In the genomic region with DNA sequence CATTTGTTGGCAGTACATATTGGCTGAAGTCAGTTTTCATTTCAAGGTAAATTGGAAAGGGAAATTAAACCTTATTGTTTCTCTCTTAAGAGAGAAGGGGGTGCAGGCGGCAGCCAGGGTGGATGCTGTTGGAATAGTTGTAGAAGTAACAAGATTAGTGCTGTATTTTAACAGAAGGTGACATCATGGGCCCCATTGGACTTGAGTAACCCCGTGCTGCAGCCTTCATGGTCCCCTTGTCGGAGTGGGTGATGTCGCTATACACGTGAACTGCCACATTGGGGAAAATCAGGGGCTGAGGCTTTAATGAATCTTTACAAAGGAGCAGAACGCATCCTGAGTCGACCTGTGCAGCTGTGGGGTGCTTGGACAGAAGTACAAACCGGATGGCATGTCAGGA, we compare ENCODE assay signal across 13 cellular contexts. TPM values are rescaled to one million over a fixed set of nuclear protein-coding genes. Genes with fewer than 3 reads are reported as not detected.
DNase-seq lines count a peak whose midpoint lies in the region; ATAC-seq, FAIRE-seq and TF ChIP-seq lines count a peak whose summit lies in the region.
"Had no signal": no experiment of that assay in that cellular context is flagged by ENCODE, and none has a peak within 500 bp of the region (broad histone marks: within the 10 kb centered on the region; RNA-seq: fewer than 3 reads in every experiment).

No MANE protein-coding gene starts in this region.

- no peaks in the 10 kb centered on the region for H3K27me3 Mint-ChIP-seq in T-helper 2 cell treated with Interferon-gamma antibody and Interleukin-4, amounts not matched to agents 5 μg/mL and 100 μg/mL, for 36 hours (ENCODE audit: low read depth)
- H3K27me3 Mint-ChIP-seq in activated naive CD8-positive, alpha-beta T cell: no peaks in the 10 kb centered on the region
- H3K27me3 Mint-ChIP-seq in natural killer cell treated with Interleukin-12 subunit alpha and Interleukin-12 subunit beta and Interleukin-15 and Interleukin-18, amount 100 ng/mL, for 72 hours: no peaks in the 10 kb centered on the region

- H3K36me3 Mint-ChIP-seq in T-helper 2 cell treated with Interferon-gamma antibody and Interleukin-4, amounts not matched to agents 5 μg/mL and 100 μg/mL, for 36 hours (ENCODE audit: low read depth): peaks cover 13% of the 10 kb centered on the region
- H3K36me3 Mint-ChIP-seq in activated naive CD8-positive, alpha-beta T cell: peaks cover 2% of the 10 kb centered on the region
- H3K36me3 Mint-ChIP-seq in natural killer cell treated with Interleukin-12 subunit alpha and Interleukin-12 subunit beta and Interleukin-15 and Interleukin-18, amount 100 ng/mL, for 72 hours: peaks cover 21% of the 10 kb centered on the region

- FAIRE-seq in GM12891 (lab: Jason Lieb, UNC): peak; percentile 5

- DNase-seq in T-helper 2 cell treated with Interferon-gamma antibody and Interleukin-4, amounts not matched to agents 5 μg/mL and 100 μg/mL, for 36 hours (ENCODE audit: low spot score): no peak
- DNase-seq in T-helper 2 cell (no peak), GM12891 (ENCODE audit: insufficient read length, low spot score) (no peak), NCI-H2171 treated with DMSO at 0.1 percent for 48 hours (lab: John Stamatoyannopoulos, UW) (no peak), retina (no peak)
- DNase-seq in natural killer cell treated with Interleukin-12 subunit alpha and Interleukin-12 subunit beta and Interleukin-15 and Interleukin-18, amount 100 ng/mL, for 72 hours (ENCODE audit: low spot score): no peak
- DNase-seq: 8988T; NCI-H1048; Right ventricle myocardium superior; sigmoid colon; stimulated activated CD4-positive, alpha-beta T cell treated with anti-CD3 and anti-CD28 coated beads, Interleukin-4, amount 100 ng/mL, for 1 hour had no signal

- H3K27ac Mint-ChIP-seq in T-helper 2 cell treated with Interferon-gamma antibody and Interleukin-4, amounts not matched to agents 5 μg/mL and 100 μg/mL, for 36 hours: peak overlapping the region; percentile 24
- peak overlapping the region; percentile 98 for H3K27ac Mint-ChIP-seq in activated naive CD8-positive, alpha-beta T cell
- H3K27ac Mint-ChIP-seq in natural killer cell treated with Interleukin-12 subunit alpha and Interleukin-12 subunit beta and Interleukin-15 and Interleukin-18, amount 100 ng/mL, for 72 hours: peak overlapping the region; percentile 87 to 97

- no peak overlapping the region for H3K4me3 Mint-ChIP-seq in T-helper 2 cell treated with Interferon-gamma antibody and Interleukin-4, amounts not matched to agents 5 μg/mL and 100 μg/mL, for 36 hours
- H3K4me3 Mint-ChIP-seq in activated naive CD8-positive, alpha-beta T cell: peak overlapping the region; percentile 44
- H3K4me3 Mint-ChIP-seq in natural killer cell treated with Interleukin-12 subunit alpha and Interleukin-12 subunit beta and Interleukin-15 and Interleukin-18, amount 100 ng/mL, for 72 hours: peak overlapping the region; percentile 86

- TF ChIP-seq POLR2A in GM12891 (IDR thresholded peaks at IDR 0.05; ENCODE audit: low read depth, low read length): no peak

- H3K4me1 Mint-ChIP-seq in T-helper 2 cell treated with Interferon-gamma antibody and Interleukin-4, amounts not matched to agents 5 μg/mL and 100 μg/mL, for 36 hours (ENCODE audit: low read depth): peaks cover 44% of the 10 kb centered on the region
- peaks cover 55% of the 10 kb centered on the region for H3K4me1 Mint-ChIP-seq in activated naive CD8-positive, alpha-beta T cell (ENCODE audit: low read depth)
- peaks cover 47 to 59% of the 10 kb centered on the region in 2 donors for H3K4me1 Mint-ChIP-seq in natural killer cell treated with Interleukin-12 subunit alpha and Interleukin-12 subunit beta and Interleukin-15 and Interleukin-18, amount 100 ng/mL, for 72 hours (ENCODE audit: low read depth in 2 of 2)

- no peak for ATAC-seq in natural killer cell treated with Interleukin-12 subunit alpha and Interleukin-12 subunit beta and Interleukin-15 and Interleukin-18, amount 100 ng/mL, for 72 hours
- ATAC-seq in GM21528 (IDR thresholded peaks at IDR 0.05; ENCODE audit: low FRiP score, unreplicated experiment): no peak

- H3K9me3 Mint-ChIP-seq in T-helper 2 cell treated with Interferon-gamma antibody and Interleukin-4, amounts not matched to agents 5 μg/mL and 100 μg/mL, for 36 hours: no peaks in the 10 kb centered on the region
- no peaks in the 10 kb centered on the region for H3K9me3 Mint-ChIP-seq in activated naive CD8-positive, alpha-beta T cell (ENCODE audit: low read depth)
- H3K9me3 Mint-ChIP-seq in natural killer cell treated with Interleukin-12 subunit alpha and Interleukin-12 subunit beta and Interleukin-15 and Interleukin-18, amount 100 ng/mL, for 72 hours: peaks cover 3% of the 10 kb centered on the region

TF ChIP-seq in GM12891, 5 proteins besides CTCF, POLR2A, EP300 and RAD21:
- no peak for TF ChIP-seq POU2F2 (IDR thresholded peaks at IDR 0.05; ENCODE audit: low read depth, low read length)
- no peak for TF ChIP-seq SPI1 (IDR thresholded peaks at IDR 0.05; ENCODE audit: low read depth, low read length)
- no peak for TF ChIP-seq POLR2AphosphoS5 (IDR thresholded peaks at IDR 0.05; ENCODE audit: low read depth, low read length)
- no peak for TF ChIP-seq PAX5 (IDR thresholded peaks at IDR 0.05; ENCODE audit: insufficient read depth, low read length, severe bottlenecking)
- no peak for TF ChIP-seq TAF1 (IDR thresholded peaks at IDR 0.05; ENCODE audit: low read depth, low read length)
TF ChIP-seq in GM12891: peak in this region for 0.

RNA-seq across cellular contexts. Expression of gene SNX11, which starts 3.2 kb away (rescaled TPM):
- 67.6 TPM for polyA plus RNA-seq in GM12891 (2012; ENCODE audit: low read depth, missing spikeins)
- total RNA-seq in natural killer cell treated with Interleukin-12 subunit alpha and Interleukin-12 subunit beta and Interleukin-15 and Interleukin-18, amount 100 ng/mL, for 72 hours: 100 to 1,000 TPM in 1 of 2 donors, 10 to 100 TPM in 1; 82.2 to 164 TPM

RNA-seq across cellular contexts. Expression of gene CBX1, which starts 9.4 kb away (rescaled TPM):
- 57.5 TPM for polyA plus RNA-seq in GM12891 (2012; ENCODE audit: low read depth, missing spikeins)
- total RNA-seq in natural killer cell treated with Interleukin-12 subunit alpha and Interleukin-12 subunit beta and Interleukin-15 and Interleukin-18, amount 100 ng/mL, for 72 hours: 10 to 100 TPM; 51.8 to 58.5 TPM

Comparison
In these comparisons a context has a peak if more than half of its experiments do, and no peak if none do; other contexts are left out.
1. H3K27ac Mint-ChIP-seq: peak in every context shown above with its lines; median percentile 98 in activated naive CD8-positive, alpha-beta T cell; 92 in natural killer cell treated with Interleukin-12 subunit alpha and Interleukin-12 subunit beta and Interleukin-15 and Interleukin-18, amount 100 ng/mL, for 72 hours; 24 in T-helper 2 cell treated with Interferon-gamma antibody and Interleukin-4, amounts not matched to agents 5 μg/mL and 100 μg/mL, for 36 hours.